In genomic region chr15:63027646-63028045, GRCh38 we compare ENCODE assay signal across 15 cellular contexts. TPM values are rescaled to one million over a fixed set of nuclear protein-coding genes. Genes with fewer than 3 reads are reported as not detected.
A peak's percentile ranks its signal among the peaks of the same experiment; 100 is the strongest.
DNase-seq lines count a peak whose midpoint lies in the region; ATAC-seq and TF ChIP-seq lines count a peak whose summit lies in the region.
"Had no signal": no experiment of that assay in that cellular context is flagged by ENCODE, and none has a peak within 500 bp of the region (broad histone marks: within the 10 kb centered on the region; RNA-seq: fewer than 3 reads in every experiment).

No MANE protein-coding gene starts in this region.

- H2BK120ac ChIP-seq in neuronal stem cell (ENCODE audit: low read depth, low read length), result no peak overlapping the region

- H3K4me1 ChIP-seq in neuronal stem cell (ENCODE audit: control insufficient read depth in 2 of 2, insufficient read depth in 1 of 2, low read depth in 1 of 2, low read length in 2 of 2) (peaks cover 3 to 14% of the 10 kb centered on the region in 2 donors), Karpas-422 (ENCODE audit: low read length) (no peaks in the 10 kb centered on the region)

- H3K36me3 ChIP-seq in neuronal stem cell (replicated peaks in 1 of 2; ENCODE audit: control insufficient read depth in 2 of 2, insufficient read depth in 2 of 2, low read length in 2 of 2) (no peaks in the 10 kb centered on the region), Karpas-422 (ENCODE audit: insufficient read depth, low read length) (no peaks in the 10 kb centered on the region)
- H3K36me3 ChIP-seq: BLaER1 treated with 17β-estradiol and CSF1 and Interleukin-3, amounts not matched to agents 10 nM and 100 nM had no signal

- no peak overlapping the region for H4K91ac ChIP-seq in neuronal stem cell (ENCODE audit: low read depth, low read length, poor library complexity)

- no peak overlapping the region for H3K14ac ChIP-seq in neuronal stem cell (ENCODE audit: low read length)

- H2BK12ac ChIP-seq in neuronal stem cell (ENCODE audit: low read length), result no peak overlapping the region

- H3K79me2 ChIP-seq in Karpas-422 (ENCODE audit: low read length), result no peaks in the 10 kb centered on the region

- no peaks in the 10 kb centered on the region for H3K9me2 ChIP-seq in Karpas-422 (replicated peaks; ENCODE audit: insufficient read depth, low read length)

- H2AK5ac ChIP-seq in neuronal stem cell (ENCODE audit: low read depth, low read length), result no peak overlapping the region

- H3K9ac ChIP-seq in neuronal stem cell (ENCODE audit: low read depth, low read length, poor library complexity), result no peak overlapping the region
- H3K9ac ChIP-seq in Karpas-422 (ENCODE audit: low read length), result no peak overlapping the region
- H3K9ac ChIP-seq: BLaER1 treated with 17β-estradiol and CSF1 and Interleukin-3, amounts not matched to agents 10 nM and 100 nM had no signal

- H3K27ac ChIP-seq in coronary artery (no peak overlapping the region), neuronal stem cell (replicated peaks; ENCODE audit: low read length) (no peak overlapping the region), Karpas-422 (ENCODE audit: low read length) (no peak overlapping the region)
- H3K27ac ChIP-seq: BLaER1 treated with 17β-estradiol and CSF1 and Interleukin-3, amounts not matched to agents 10 nM and 100 nM had no signal

- no peaks in the 10 kb centered on the region for H3K79me1 ChIP-seq in neuronal stem cell (ENCODE audit: low read depth, low read length)

- no peak overlapping the region for H4K8ac ChIP-seq in neuronal stem cell (ENCODE audit: low read depth, low read length)

- TF ChIP-seq CTCF in coronary artery (IDR thresholded peaks at IDR 0.05), result no peak

- H2BK15ac ChIP-seq in neuronal stem cell (ENCODE audit: low read length), result no peak overlapping the region

- H3K18ac ChIP-seq in neuronal stem cell (ENCODE audit: low read length), result peak overlapping the region; percentile 9

- no CpG with 5 or more reads among the region's 2 CpGs for WGBS in neuronal stem cell (ENCODE audit: extremely low coverage in 2 of 2, insufficient read length in 2 of 2, insufficient replicate concordance in 1 of 2), 2 donors

- no peaks in the 10 kb centered on the region for H4K20me1 ChIP-seq in Karpas-422 (ENCODE audit: insufficient read depth, low read depth, low read length)
- H4K20me1 ChIP-seq: BLaER1 treated with 17β-estradiol and CSF1 and Interleukin-3, amounts not matched to agents 10 nM and 100 nM had no signal

- H2AFZ ChIP-seq in neuronal stem cell (ENCODE audit: low read length) (no peak overlapping the region), Karpas-422 (ENCODE audit: low read length) (no peak overlapping the region)

- no peak overlapping the region for H3K23ac ChIP-seq in neuronal stem cell (ENCODE audit: low read depth, low read length, poor library complexity)

- H3K4me2 ChIP-seq in neuronal stem cell (ENCODE audit: insufficient read depth, low read length, poor library complexity, severe bottlenecking) (no peak overlapping the region), Karpas-422 (ENCODE audit: low read depth, low read length, poor library complexity, severe bottlenecking) (no peak overlapping the region)
- H3K4me2 ChIP-seq: BLaER1 treated with 17β-estradiol and CSF1 and Interleukin-3, amounts not matched to agents 10 nM and 100 nM had no signal

- peaks cover 0 to 18% (median 0%) of the 10 kb centered on the region in 3 experiments for H3K27me3 ChIP-seq in neuronal stem cell (ENCODE audit: control insufficient read depth in 3 of 3, insufficient read depth in 3 of 3, low read depth in 1 of 3, low read length in 3 of 3)
- no peaks in the 10 kb centered on the region for H3K27me3 ChIP-seq in Karpas-422 (ENCODE audit: low read length)
- H3K27me3 ChIP-seq: BLaER1 treated with 17β-estradiol and CSF1 and Interleukin-3, amounts not matched to agents 10 nM and 100 nM had no signal

- peak; percentile 60 for DNase-seq in MV-4-11 (lab: John Stamatoyannopoulos, UW)
- peak; percentile 19 for DNase-seq in coronary artery (ENCODE audit: low spot score)
- DNase-seq in neuronal stem cell (ENCODE audit: low spot score), result no peak
- no peak for DNase-seq in HUDEP-2 (lab: John Stamatoyannopoulos, UW; ENCODE audit: unreplicated experiment in 76 of 76)
- no peak for DNase-seq in Karpas-422
- DNase-seq: Calu3; CD8-positive, alpha-beta T cell; DMS79 treated with DMSO at 0.1 percent for 48 hours; GF-D8; GOT3; H7; HFFc6 had no signal

- no peak for ATAC-seq in GM21423 (IDR thresholded peaks at IDR 0.05; ENCODE audit: unreplicated experiment)
- ATAC-seq: CD8-positive, alpha-beta T cell; HCT116 had no signal

- H2BK5ac ChIP-seq in neuronal stem cell (ENCODE audit: low read length), result no peak overlapping the region

- no peak overlapping the region for H3K4me3 ChIP-seq in coronary artery
- no peak overlapping the region for H3K4me3 ChIP-seq in neuronal stem cell (ENCODE audit: low read length in 2 of 2)
- H3K4me3 ChIP-seq in Karpas-422 (ENCODE audit: low read length), result no peak overlapping the region
- H3K4me3 ChIP-seq: BLaER1 treated with 17β-estradiol and CSF1 and Interleukin-3, amounts not matched to agents 10 nM and 100 nM had no signal

- no peak overlapping the region for H3K4ac ChIP-seq in neuronal stem cell (ENCODE audit: low read length)

- H3K9me3 ChIP-seq in neuronal stem cell (replicated peaks in 1 of 2; ENCODE audit: control insufficient read depth in 2 of 2, insufficient read depth in 1 of 2, low read depth in 1 of 2, low read length in 2 of 2) (no peaks in the 10 kb centered on the region), Karpas-422 (ENCODE audit: low read length) (no peaks in the 10 kb centered on the region)
- H3K9me3 ChIP-seq: BLaER1 treated with 17β-estradiol and CSF1 and Interleukin-3, amounts not matched to agents 10 nM and 100 nM had no signal

RNA-seq across cellular contexts. Expression of gene TPM1, which starts 14.9 kb away (rescaled TPM):
- polyA plus RNA-seq in neuronal stem cell (2013, experiment 1 of 2), result 1,430 TPM
- polyA plus RNA-seq in neuronal stem cell (2013, experiment 2 of 2), result 1,425 TPM
- total RNA-seq in Karpas-422 (2014; rRNA removed; shearing (Covaris generic); ENCODE audit: low replicate concordance), result 10.1 and 11.5 TPM in 2 replicates

Comparison
In these comparisons a context has a peak if more than half of its experiments do, and no peak if none do; other contexts are left out.
1. DNase-seq: peak in MV-4-11 (single experiment) and coronary artery (single experiment); none in neuronal stem cell (single experiment), HUDEP-2 (0 of 76) and Karpas-422 (single experiment).